In genomic region chr7:144355176-144355822, GRCh38 we compare ENCODE assay signal across 7 cellular contexts. TPM values are rescaled to one million over a fixed set of nuclear protein-coding genes. Genes with fewer than 3 reads are reported as not detected.
A peak's percentile ranks its signal among the peaks of the same experiment; 100 is the strongest.
DNase-seq lines count a peak whose midpoint lies in the region; ATAC-seq and TF ChIP-seq lines count a peak whose summit lies in the region.
"Not testable (repeated sequence)": the region's sequence is repeated elsewhere in the genome, so short reads cannot be mapped to it uniquely, and the experiment has no call there.

ARHGEF5 (plus strand) TSS chr7:144355402; CDS start chr7:144362670, 7,268 bp downstream.

- CTCF ChIA-PET in Panc1 (lab: Charles Lee) = not testable (repeated sequence)

- DNase-seq in GM23248; Panc1 (ENCODE audit: low read depth, low spot score); activated naive CD8-positive, alpha-beta T cell treated with anti-CD3 and anti-CD28 coated beads, Interleukin-2, amount 10 ng/mL, durations not matched to agents 7 days and 5 days; left cardiac atrium; neural progenitor cell (ENCODE audit: low spot score): not testable (repeated sequence)

- intact Hi-C loops in Panc1 (cut with micrococcal nuclease; ENCODE audit: unreplicated experiment); left cardiac atrium (cut with DNase I): not testable (repeated sequence)

- in situ Hi-C loops in GM23248 (cut with MboI); Panc1 (cut with HindIII; ENCODE audit: low pct_unique_long_range_greater_than_20kb, low sequenced_read_pairs): not testable (repeated sequence)

- H3F3A ChIP-seq in GM23248 (ENCODE audit: insufficient read depth); neural progenitor cell (ENCODE audit: low read depth): not testable (repeated sequence)

- not testable (repeated sequence) for H3K36me3 ChIP-seq in GM23248 (ENCODE audit: low read depth); Panc1 (ENCODE audit: control insufficient read depth, insufficient read depth, low read length); neural progenitor cell

- not testable (repeated sequence) for H2AFZ ChIP-seq in GM23248; neural progenitor cell (replicated peaks)

- H4K20me1 ChIP-seq in GM23248 (ENCODE audit: insufficient read depth); neural progenitor cell (ENCODE audit: low read depth): not testable (repeated sequence)

- H3K27me3 ChIP-seq in GM23248 (replicated peaks; ENCODE audit: insufficient read depth); Panc1 (ENCODE audit: control insufficient read depth, insufficient read depth, low read length); neural progenitor cell: not testable (repeated sequence)

- peak; percentile 68 for ATAC-seq in GM19023 (IDR thresholded peaks at IDR 0.05; ENCODE audit: unreplicated experiment)
- ATAC-seq in HG03103 (IDR thresholded peaks at IDR 0.05; ENCODE audit: low read depth, unreplicated experiment) = peak; percentile 60
- ATAC-seq in Panc1 = peak; percentile 91
- peak; percentile 84 for ATAC-seq in activated naive CD8-positive, alpha-beta T cell treated with anti-CD3 and anti-CD28 coated beads, Interleukin-2, amount 10 ng/mL, durations not matched to agents 7 days and 5 days (ENCODE audit: low read depth)
- peak; percentile 87 to 96 for ATAC-seq in left cardiac atrium

- TF ChIP-seq CTCF in Panc1 (IDR thresholded peaks at IDR 0.05); neural progenitor cell (IDR thresholded peaks at IDR 0.05): not testable (repeated sequence)

- not testable (repeated sequence) for H3K9me3 ChIP-seq in GM23248 (ENCODE audit: low read depth); Panc1 (ENCODE audit: control insufficient read depth, insufficient read depth, low read depth, low read length); neural progenitor cell (ENCODE audit: low read depth)

- H3K27ac ChIP-seq in GM23248; Panc1 (ENCODE audit: low read length); neural progenitor cell: not testable (repeated sequence)

- WGBS in GM23248 (ENCODE audit: low coverage in 1 of 2, low lambda C conversion rate in 2 of 2, missing lambda C conversion rate in 2 of 2), 2 experiments = no CpG with 5 or more reads among the region's 50 CpGs

- H3K4me1 Mint-ChIP-seq in activated naive CD8-positive, alpha-beta T cell treated with anti-CD3 and anti-CD28 coated beads, Interleukin-2, amount 10 ng/mL, durations not matched to agents 7 days and 5 days; neural progenitor cell: not testable (repeated sequence)

- not testable (repeated sequence) for H3K27me3 Mint-ChIP-seq in activated naive CD8-positive, alpha-beta T cell treated with anti-CD3 and anti-CD28 coated beads, Interleukin-2, amount 10 ng/mL, durations not matched to agents 7 days and 5 days; neural progenitor cell (ENCODE audit: insufficient read depth, low read depth)

- 0 out of 2 replicates have a peak within 1 kb of the TSS, but pooled peaks have one; percentile 38 for H3K9ac ChIP-seq in GM23248
- not testable (repeated sequence) for H3K9ac ChIP-seq in neural progenitor cell

- H3K4me2 ChIP-seq in GM23248 (ENCODE audit: unreplicated experiment); neural progenitor cell: not testable (repeated sequence)

- H3K9me3 Mint-ChIP-seq in activated naive CD8-positive, alpha-beta T cell treated with anti-CD3 and anti-CD28 coated beads, Interleukin-2, amount 10 ng/mL, durations not matched to agents 7 days and 5 days; neural progenitor cell: not testable (repeated sequence)

- POLR2A ChIA-PET in Panc1 (lab: Charles Lee); activated naive CD8-positive, alpha-beta T cell treated with anti-CD3 and anti-CD28 coated beads, Interleukin-2, amount 10 ng/mL, durations not matched to agents 7 days and 5 days (lab: Charles Lee): not testable (repeated sequence)

- H3K27ac Mint-ChIP-seq in activated naive CD8-positive, alpha-beta T cell treated with anti-CD3 and anti-CD28 coated beads, Interleukin-2, amount 10 ng/mL, durations not matched to agents 7 days and 5 days = peak within 1 kb of the TSS; percentile 87
- not testable (repeated sequence) for H3K27ac Mint-ChIP-seq in neural progenitor cell

- not testable (repeated sequence) for H3K36me3 Mint-ChIP-seq in activated naive CD8-positive, alpha-beta T cell treated with anti-CD3 and anti-CD28 coated beads, Interleukin-2, amount 10 ng/mL, durations not matched to agents 7 days and 5 days; neural progenitor cell

- not testable (repeated sequence) for BruUV-seq in Panc1 (replicated peaks; lab: Mats Ljungman, UMichigan)

- not testable (repeated sequence) for H3K9me2 ChIP-seq in GM23248 (ENCODE audit: insufficient read depth)

- H3K79me2 ChIP-seq in GM23248 (ENCODE audit: insufficient read depth); neural progenitor cell (ENCODE audit: low read depth): not testable (repeated sequence)

- H3K4me1 ChIP-seq in GM23248 (ENCODE audit: insufficient read depth); Panc1 (ENCODE audit: control insufficient read depth, insufficient read depth, low read length); neural progenitor cell: not testable (repeated sequence)

- 0 out of 2 replicates have a peak within 1 kb of the TSS, but pooled peaks have one; percentile 43 for H3K4me3 ChIP-seq in GM23248
- H3K4me3 ChIP-seq in Panc1 (ENCODE audit: low read depth in 2 of 2, low read length in 2 of 2) = peak within 1 kb of the TSS; percentile 21 to 37
- H3K4me3 ChIP-seq in neural progenitor cell = not testable (repeated sequence)

- peak within 1 kb of the TSS; percentile 84 for H3K4me3 Mint-ChIP-seq in activated naive CD8-positive, alpha-beta T cell treated with anti-CD3 and anti-CD28 coated beads, Interleukin-2, amount 10 ng/mL, durations not matched to agents 7 days and 5 days
- H3K4me3 Mint-ChIP-seq in neural progenitor cell = peak within 1 kb of the TSS; percentile 77

RNA-seq across cellular contexts. Expression of gene ARHGEF5, which starts in this region (rescaled TPM):
- total RNA-seq in GM23248 (2014; rRNA removed; shearing (Covaris generic)) = 2.4 TPM in 2 replicates
- 2.6 and 2.9 TPM in 2 replicates for polyA plus RNA-seq in GM23248 (2016; fragmentation: Nextera tagmentation; extraction: Ambion mirVana)
- total RNA-seq in Panc1 (2021; ENCODE audit: unreplicated experiment) (37.1 TPM), left cardiac atrium (1 to 10 TPM; 3.7 to 5.4 TPM), neural progenitor cell (ENCODE audit: low replicate concordance) (3.7 and 6.4 TPM in 2 replicates)
- polyA plus RNA-seq in Panc1 (2012; ENCODE audit: insufficient read length) = 34.8 TPM
- total RNA-seq in activated naive CD8-positive, alpha-beta T cell treated with anti-CD3 and anti-CD28 coated beads, Interleukin-2, amount 10 ng/mL, durations not matched to agents 7 days and 5 days = 1 to 10 TPM; 7.6 to 7.7 TPM
